In the genomic region with DNA sequence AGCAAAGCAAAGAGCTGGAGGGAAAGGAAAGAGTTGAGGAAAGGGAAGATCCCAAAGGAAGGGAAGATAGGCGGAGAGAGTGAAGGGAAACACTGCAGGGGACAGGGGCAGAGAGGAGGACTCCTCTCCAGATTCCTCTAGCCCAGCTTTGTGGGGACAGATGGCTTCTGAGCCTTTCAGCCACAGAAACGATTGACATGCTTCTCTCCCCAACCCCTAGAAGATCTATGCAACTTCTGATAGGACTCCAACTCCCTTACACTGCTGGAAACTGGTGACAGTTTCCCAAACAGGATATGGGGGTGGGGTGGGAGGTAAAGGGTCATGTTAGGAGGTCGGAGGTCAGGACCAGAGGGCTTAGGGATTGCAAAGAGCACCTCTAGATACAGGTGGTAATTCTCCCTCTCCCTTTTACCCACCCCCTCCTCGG, we compare ENCODE assay signal across 3 cellular contexts.
TF ChIP-seq lines count a peak whose summit lies in the region.

No MANE protein-coding gene starts in this region.

TF ChIP-seq in A549, 52 proteins besides CTCF, POLR2A, EP300 and RAD21:
- TF ChIP-seq MYC (IDR thresholded peaks at IDR 0.05; ENCODE audit: borderline replicate concordance, low read length), result no peak
- 0 out of 2 replicates have a peak, but pooled peaks have one; percentile 10 for TF ChIP-seq NFE2L2 (conservative IDR thresholded peaks at IDR 0.05; ENCODE audit: low read length)
- TF ChIP-seq ZC3H11A (IDR thresholded peaks at IDR 0.05), result no peak
- no peak for TF ChIP-seq KDM5A (IDR thresholded peaks at IDR 0.05)
- no peak for TF ChIP-seq KDM1A (IDR thresholded peaks at IDR 0.05; ENCODE audit: low read depth)
- TF ChIP-seq FOXS1 (CRISPR knock-in tag; IDR thresholded peaks at IDR 0.05), result no peak
- TF ChIP-seq RARB (CRISPR knock-in tag; IDR thresholded peaks at IDR 0.05), result no peak

TF ChIP-seq in IMR-90, 13 proteins besides CTCF, POLR2A, EP300 and RAD21:
- TF ChIP-seq RCOR1 (IDR thresholded peaks at IDR 0.05; ENCODE audit: insufficient replicate concordance, low read length), result no peak

TF ChIP-seq in neural cell, 6 proteins besides CTCF, POLR2A, EP300 and RAD21:
- TF ChIP-seq MXI1 (conservative IDR thresholded peaks at IDR 0.05; ENCODE audit: poor library complexity, severe bottlenecking) (no peak), POLR2AphosphoS5 (IDR thresholded peaks at IDR 0.05) (no peak), REST (IDR thresholded peaks at IDR 0.05; ENCODE audit: borderline replicate concordance) (no peak), EZH2 (IDR thresholded peaks at IDR 0.05; ENCODE audit: borderline replicate concordance, insufficient read depth, low read length, poor library complexity, severe bottlenecking) (no peak), SMC3 (conservative IDR thresholded peaks at IDR 0.05; ENCODE audit: poor library complexity) (no peak), TAF1 (IDR thresholded peaks at IDR 0.05; ENCODE audit: low read depth) (no peak)
